In the genomic region with DNA sequence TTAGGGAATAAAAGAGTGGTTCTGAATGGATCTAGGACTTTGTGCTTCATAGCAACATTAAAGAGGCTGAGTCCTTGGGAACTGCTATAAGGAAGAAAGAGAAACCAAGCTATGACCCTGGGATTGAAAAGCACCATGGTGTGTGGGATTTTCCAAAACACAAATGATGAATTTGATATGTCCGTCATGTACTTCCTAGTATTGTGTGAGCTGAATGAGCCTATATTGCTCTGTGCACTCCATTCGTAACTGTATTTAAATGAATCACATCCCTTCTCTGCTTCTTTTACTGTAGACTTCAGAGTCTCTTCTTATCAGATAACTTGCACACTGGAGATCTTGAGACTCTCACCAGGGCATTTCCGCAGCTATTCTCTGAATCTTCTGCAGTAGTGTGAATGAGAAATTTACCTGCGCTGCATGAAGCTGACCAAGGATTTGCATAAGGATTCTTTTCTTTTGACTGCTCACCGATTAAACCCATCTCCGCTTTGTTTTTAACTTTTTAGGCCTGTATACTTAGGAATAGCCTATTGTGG, we compare ENCODE assay signal across 34 cellular contexts. TPM values are rescaled to one million over a fixed set of nuclear protein-coding genes. Genes with fewer than 3 reads are reported as not detected.
"Had no signal": no experiment of that assay in that cellular context is flagged by ENCODE, and none has a peak within 500 bp of the region (broad histone marks: within the 10 kb centered on the region; RNA-seq: fewer than 3 reads in every experiment).

No MANE protein-coding gene starts in this region.

- DNase-seq: activated CD4-positive, alpha-beta T cell treated with anti-CD3 and anti-CD28 coated beads, Interleukin-2, amount 10 ng/mL, durations not matched to agents 24 days and 14 days; activated CD4-positive, alpha-beta T cell treated with anti-CD3 and anti-CD28 coated beads, Interleukin-2, amount 50 U/mL, for 4 hours; activated CD8-positive, alpha-beta T cell treated with anti-CD3 and anti-CD28 coated beads for 36 hours; activated gamma-delta T cell; activated naive CD4-positive, alpha-beta T cell treated with Interleukin-2 at 50 U/mL for 16 hours; activated naive CD8-positive, alpha-beta T cell treated with anti-CD3 and anti-CD28 coated beads, Interleukin-2, amount 10 ng/mL, durations not matched to agents 7 days and 5 days; activated T-cell treated with anti-CD3 and anti-CD28 coated beads, Interleukin-2, amount 50 U/mL, for 24 hours; body of pancreas; caudate nucleus; MM.1S; MV-4-11; NCI-H1092 treated with DMSO at 0.1 percent for 48 hours; NCI-H1417; NCI-H146; NCI-H187; NCI-H2029 treated with DMSO at 0.1 percent for 48 hours; NCI-H2107; NCI-H2171; NCI-H510A; NCI-H69; SHP77; SJCRH30; T1000; WERI-Rb-1 had no signal

- H3K4me3 ChIP-seq: body of pancreas, breast epithelium, SJCRH30, SK-N-MC had no signal

- H3K36me3 ChIP-seq: breast epithelium, SJCRH30, WERI-Rb-1 had no signal

- H3K27me3 ChIP-seq: body of pancreas, breast epithelium had no signal

- ATAC-seq: activated CD8-positive, alpha-beta T cell treated with anti-CD3 and anti-CD28 coated beads for 36 hours; body of pancreas; Panc1 had no signal

RNA-seq across cellular contexts. Expression of a gene that starts 23.1 kb away (rescaled TPM):
- total RNA-seq: activated CD4-positive, alpha-beta T cell treated with anti-CD3 and anti-CD28 coated beads, Interleukin-2, amount 10 ng/mL, durations not matched to agents 24 days and 14 days; activated CD8-positive, alpha-beta memory T cell treated with anti-CD3 and anti-CD28 coated beads for 36 hours; activated CD8-positive, alpha-beta T cell treated with anti-CD3 and anti-CD28 coated beads for 36 hours; activated naive CD8-positive, alpha-beta T cell treated with anti-CD3 and anti-CD28 coated beads, Interleukin-2, amount 10 ng/mL, durations not matched to agents 7 days and 5 days; activated T-helper 2 cell treated with anti-CD3 and anti-CD28 coated beads, Interferon-gamma antibody, Interleukin-2, Interleukin-4, amounts not matched to agents 10 μg/mL and 5 μg/mL and 100 μg/mL, durations not matched to agents 14 hours and 24 hours and 36 hours; astrocyte; body of pancreas; breast epithelium; LHCN-M2; RPMI7951; SJCRH30; T-helper 1 cell treated with Interleukin-12 subunit alpha and Interleukin-12 subunit beta and Interleukin-4 antibody, amounts not matched to agents 30 ng/mL and 1 ng/mL, for 36 hours; T-helper 2 cell treated with Interferon-gamma antibody and Interleukin-4, amounts not matched to agents 100 ng/mL and 5 ng/mL, for 36 hours had no signal

RNA-seq across cellular contexts. Expression of a gene that starts 30.6 kb away (rescaled TPM):
- total RNA-seq: activated CD4-positive, alpha-beta T cell treated with anti-CD3 and anti-CD28 coated beads, Interleukin-2, amount 10 ng/mL, durations not matched to agents 24 days and 14 days; activated CD8-positive, alpha-beta memory T cell treated with anti-CD3 and anti-CD28 coated beads for 36 hours; activated CD8-positive, alpha-beta T cell treated with anti-CD3 and anti-CD28 coated beads for 36 hours; activated naive CD8-positive, alpha-beta T cell treated with anti-CD3 and anti-CD28 coated beads, Interleukin-2, amount 10 ng/mL, durations not matched to agents 7 days and 5 days; activated T-helper 2 cell treated with anti-CD3 and anti-CD28 coated beads, Interferon-gamma antibody, Interleukin-2, Interleukin-4, amounts not matched to agents 10 μg/mL and 5 μg/mL and 100 μg/mL, durations not matched to agents 14 hours and 24 hours and 36 hours; astrocyte; body of pancreas; breast epithelium; LHCN-M2; RPMI7951; SJCRH30; T-helper 1 cell treated with Interleukin-12 subunit alpha and Interleukin-12 subunit beta and Interleukin-4 antibody, amounts not matched to agents 30 ng/mL and 1 ng/mL, for 36 hours; T-helper 2 cell treated with Interferon-gamma antibody and Interleukin-4, amounts not matched to agents 100 ng/mL and 5 ng/mL, for 36 hours had no signal
